Comparison of ENCODE assay signal across 26 cellular contexts in genomic region chr2:154556146-154556545, GRCh38.
DNase-seq lines count a peak whose midpoint lies in the region; ATAC-seq, FAIRE-seq and TF ChIP-seq lines count a peak whose summit lies in the region.
"Had no signal": no experiment of that assay in that cellular context is flagged by ENCODE, and none has a peak within 500 bp of the region (broad histone marks: within the 10 kb centered on the region; RNA-seq: fewer than 3 reads in every experiment).

No MANE protein-coding gene starts in this region.

- no TSS peak for BruUV-seq in GM12878 (replicated peaks; lab: Mats Ljungman, UMichigan)

- WGBS in GM12878 (ENCODE audit: insufficient coverage, insufficient replicate concordance, low lambda C conversion rate, missing lambda C conversion rate) = 39% methylated on average over 2 of the region's 2 CpGs
- 75 to 88% (median 86%) methylated on average over 2 of the region's 2 CpGs for WGBS in psoas muscle, 3 donors

- H3K4me2 ChIP-seq in GM12878 (ENCODE audit: control insufficient read depth, insufficient read depth) = no peak overlapping the region

- H3K9ac ChIP-seq in GM12878 (ENCODE audit: control insufficient read depth, insufficient read depth, low read length) = no peak overlapping the region

- no peak for TF ChIP-seq POLR2A in GM12878 (IDR thresholded peaks at IDR 0.05; ENCODE audit: low read depth, low read length)

- peak; percentile 87 for ATAC-seq in GM18511 (IDR thresholded peaks at IDR 0.05; ENCODE audit: unreplicated experiment)
- ATAC-seq in GM19463 (IDR thresholded peaks at IDR 0.05; ENCODE audit: unreplicated experiment) = peak; percentile 49
- peak; percentile 80 for ATAC-seq in HG03432 (IDR thresholded peaks at IDR 0.05; ENCODE audit: unreplicated experiment)
- ATAC-seq in GM12878 = peak; percentile 92
- ATAC-seq in HG02852 (IDR thresholded peaks at IDR 0.05; ENCODE audit: unreplicated experiment) = no peak
- ATAC-seq in psoas muscle = no peak
- ATAC-seq in activated naive CD8-positive, alpha-beta T cell treated with anti-CD3 and anti-CD28 coated beads, Interleukin-2, amount 50 U/mL, for 24 hours = no peak
- ATAC-seq: activated CD8-positive, alpha-beta T cell treated with anti-CD3 and anti-CD28 coated beads for 36 hours; CD8-positive, alpha-beta T cell; HCT116; naive thymus-derived CD4-positive, alpha-beta T cell; PC-3; Right ventricle myocardium inferior had no signal

- TF ChIP-seq RAD21 in GM12878 (IDR thresholded peaks at IDR 0.05; ENCODE audit: insufficient read depth, low read depth, low read length) = no peak

- H3K36me3 ChIP-seq in GM12878 (ENCODE audit: control insufficient read depth in 2 of 2, insufficient read depth in 2 of 2, low read length in 1 of 2) (no peaks in the 10 kb centered on the region), psoas muscle (ENCODE audit: insufficient read depth in 1 of 2, low read depth in 1 of 2) (no peaks in the 10 kb centered on the region)
- H3K36me3 ChIP-seq: thyroid gland had no signal

- CTCF ChIA-PET in GM12878 (lab: Yijun Ruan, JAX) = interaction anchor here (0.9 to 1.9 kb wide), 4 partner anchors 13 to 49 kb away, joined by 3 to 6 read pairs (median 4); no protein-coding TSS in a partner anchor

- RAD21 ChIA-PET in GM12878 (lab: Charles Lee; ENCODE audit: unreplicated experiment) = interaction anchor here (0.9 to 2.1 kb wide), 9 partner anchors 16 to 587 kb away, joined by 3 to 14 read pairs (median 4); no protein-coding TSS in a partner anchor

- no peaks in the 10 kb centered on the region for H3K79me2 ChIP-seq in GM12878 (ENCODE audit: control insufficient read depth, insufficient read depth, low read length)

- H3K9me3 Mint-ChIP-seq in activated naive CD8-positive, alpha-beta T cell treated with anti-CD3 and anti-CD28 coated beads, Interleukin-2, amount 50 U/mL, for 24 hours = no peaks in the 10 kb centered on the region
- H3K9me3 Mint-ChIP-seq: activated CD8-positive, alpha-beta T cell treated with anti-CD3 and anti-CD28 coated beads for 36 hours; activated naive CD4-positive, alpha-beta T cell treated with anti-CD3 and anti-CD28 coated beads, Interleukin-2, amount 50 U/mL, for 24 hours; activated T-helper 2 cell treated with anti-CD3 and anti-CD28 coated beads, Interferon-gamma antibody, Interleukin-2, Interleukin-4, amounts not matched to agents 10 μg/mL and 5 μg/mL and 100 μg/mL, durations not matched to agents 14 hours and 24 hours and 36 hours; CD8-positive, alpha-beta T cell; stimulated activated naive CD8-positive, alpha-beta T cell treated with anti-CD3 and anti-CD28 coated beads, Interleukin-15, Interleukin-2, amounts not matched to agents 100 ng/mL and 50 ng/mL, for 24 hours; T-helper 2 cell treated with Interferon-gamma antibody and Interleukin-4, amounts not matched to agents 5 μg/mL and 100 μg/mL, for 36 hours had no signal

- in situ Hi-C loops in GM12878 (cut with MboI) = no loop called here

- FAIRE-seq in GM12878 (lab: Jason Lieb, UNC) = no peak
- FAIRE-seq: small intestine had no signal

- TF ChIP-seq CTCF in GM12878 (IDR thresholded peaks at IDR 0.05 in 2 of 3, conservative IDR thresholded peaks at IDR 0.05 in 1 of 3; ENCODE audit: control insufficient read depth in 2 of 3, extremely low read depth in 1 of 3, insufficient read depth in 1 of 3, low read depth in 3 of 3, low read length in 3 of 3) (no peak), psoas muscle (IDR thresholded peaks at IDR 0.05) (no peak)

- no peaks in the 10 kb centered on the region for H3K4me1 ChIP-seq in GM12878 (ENCODE audit: control insufficient read depth, insufficient read depth, low read length)
- H3K4me1 ChIP-seq in psoas muscle = no peaks in the 10 kb centered on the region
- H3K4me1 ChIP-seq: thyroid gland had no signal

- no peak overlapping the region for H2AFZ ChIP-seq in GM12878 (ENCODE audit: control insufficient read depth, low read depth, low read length)

- H3K9me3 ChIP-seq in GM12878 (replicated peaks; ENCODE audit: control insufficient read depth, insufficient read depth, low read length) = no peaks in the 10 kb centered on the region
- no peaks in the 10 kb centered on the region for H3K9me3 ChIP-seq in psoas muscle
- H3K9me3 ChIP-seq: thyroid gland had no signal

- H3K4me3 ChIP-seq in GM12878 = no peak overlapping the region
- H3K4me3 ChIP-seq in psoas muscle = no peak overlapping the region
- H3K4me3 ChIP-seq: coronary artery, thyroid gland had no signal

- no peaks in the 10 kb centered on the region for H3K27me3 Mint-ChIP-seq in activated naive CD8-positive, alpha-beta T cell treated with anti-CD3 and anti-CD28 coated beads, Interleukin-2, amount 50 U/mL, for 24 hours
- H3K27me3 Mint-ChIP-seq: activated CD8-positive, alpha-beta T cell treated with anti-CD3 and anti-CD28 coated beads for 36 hours; activated naive CD4-positive, alpha-beta T cell treated with anti-CD3 and anti-CD28 coated beads, Interleukin-2, amount 50 U/mL, for 24 hours; B cell; naive thymus-derived CD4-positive, alpha-beta T cell; stimulated activated naive CD8-positive, alpha-beta T cell treated with anti-CD3 and anti-CD28 coated beads, Interleukin-15, Interleukin-2, amounts not matched to agents 100 ng/mL and 50 ng/mL, for 24 hours had no signal

- POLR2A ChIA-PET in GM12878 (lab: Charles Lee) = interaction anchor here (0.5 to 2.2 kb wide), 2 partner anchors 16 to 17 kb away, joined by 4 to 7 read pairs; no protein-coding TSS in a partner anchor

- intact Hi-C loops in GM12878 (cut with micrococcal nuclease; ENCODE audit: unreplicated experiment) = no loop called here
- intact Hi-C loops in psoas muscle (cut with DNase I) = no loop called here

- H3K27ac ChIP-seq in GM12878 (ENCODE audit: control insufficient read depth, insufficient read depth) (no peak overlapping the region), psoas muscle (no peak overlapping the region)
- H3K27ac ChIP-seq: coronary artery, thyroid gland had no signal

- no peaks in the 10 kb centered on the region for H3K36me3 Mint-ChIP-seq in activated naive CD8-positive, alpha-beta T cell treated with anti-CD3 and anti-CD28 coated beads, Interleukin-2, amount 50 U/mL, for 24 hours (ENCODE audit: low read depth)
- H3K36me3 Mint-ChIP-seq: activated naive CD4-positive, alpha-beta T cell treated with anti-CD3 and anti-CD28 coated beads, Interleukin-2, amount 50 U/mL, for 24 hours; CD8-positive, alpha-beta T cell; naive thymus-derived CD4-positive, alpha-beta T cell had no signal

- no peaks in the 10 kb centered on the region for H3K27me3 ChIP-seq in GM12878 (replicated peaks in 1 of 2; ENCODE audit: control insufficient read depth in 2 of 2, insufficient read depth in 2 of 2, low read length in 1 of 2)
- no peaks in the 10 kb centered on the region for H3K27me3 ChIP-seq in psoas muscle (ENCODE audit: insufficient read depth in 3 of 3, low read length in 2 of 3)
- H3K27me3 ChIP-seq: thyroid gland had no signal

- no peak for TF ChIP-seq EP300 in GM12878 (IDR thresholded peaks at IDR 0.05; ENCODE audit: borderline replicate concordance in 1 of 2, control insufficient read depth in 1 of 2, low read depth in 2 of 2, low read length in 2 of 2)

- SMC1A ChIA-PET in GM12878 (lab: Charles Lee; ENCODE audit: uncharacterized antibody, unreplicated experiment) = interaction anchor here (0.8 to 3.5 kb wide), 16 partner anchors 11 to 90 kb away, joined by 3 to 28 read pairs (median 4); no protein-coding TSS in a partner anchor

- no peak overlapping the region for H3K27ac Mint-ChIP-seq in activated naive CD8-positive, alpha-beta T cell treated with anti-CD3 and anti-CD28 coated beads, Interleukin-2, amount 50 U/mL, for 24 hours
- H3K27ac Mint-ChIP-seq: activated CD8-positive, alpha-beta T cell treated with anti-CD3 and anti-CD28 coated beads for 36 hours; activated naive CD4-positive, alpha-beta T cell treated with anti-CD3 and anti-CD28 coated beads, Interleukin-2, amount 50 U/mL, for 24 hours; activated T-helper 2 cell treated with anti-CD3 and anti-CD28 coated beads, Interferon-gamma antibody, Interleukin-2, Interleukin-4, amounts not matched to agents 10 μg/mL and 5 μg/mL and 100 μg/mL, durations not matched to agents 14 hours and 24 hours and 36 hours; B cell; CD8-positive, alpha-beta T cell; naive thymus-derived CD4-positive, alpha-beta T cell; stimulated activated naive CD8-positive, alpha-beta T cell treated with anti-CD3 and anti-CD28 coated beads, Interleukin-15, Interleukin-2, amounts not matched to agents 100 ng/mL and 50 ng/mL, for 24 hours; T-helper 2 cell treated with Interferon-gamma antibody and Interleukin-4, amounts not matched to agents 5 μg/mL and 100 μg/mL, for 36 hours had no signal

- H4K20me1 ChIP-seq in GM12878 (ENCODE audit: control insufficient read depth, insufficient read depth) = no peaks in the 10 kb centered on the region

- DNase-seq in GM12878 (ENCODE audit: low read depth, low spot score) = no peak
- no peak for DNase-seq in psoas muscle
- DNase-seq in activated naive CD8-positive, alpha-beta T cell treated with anti-CD3 and anti-CD28 coated beads, Interleukin-2, amount 50 U/mL, for 24 hours = no peak
- no peak for DNase-seq in NCI-H2227 treated with DMSO at 0.1 percent for 48 hours (lab: John Stamatoyannopoulos, UW)
- DNase-seq: activated CD8-positive, alpha-beta T cell treated with anti-CD3 and anti-CD28 coated beads for 36 hours; CD8-positive, alpha-beta T cell; effector memory CD4-positive, alpha-beta T cell; islet precursor cell; midbrain; naive thymus-derived CD4-positive, alpha-beta T cell; NCI-H2029; PC-3; small intestine; thyroid gland had no signal

- no peak overlapping the region for H3K4me3 Mint-ChIP-seq in activated naive CD8-positive, alpha-beta T cell treated with anti-CD3 and anti-CD28 coated beads, Interleukin-2, amount 50 U/mL, for 24 hours
- H3K4me3 Mint-ChIP-seq: activated CD8-positive, alpha-beta T cell treated with anti-CD3 and anti-CD28 coated beads for 36 hours; activated naive CD4-positive, alpha-beta T cell treated with anti-CD3 and anti-CD28 coated beads, Interleukin-2, amount 50 U/mL, for 24 hours; B cell; CD8-positive, alpha-beta T cell; naive thymus-derived CD4-positive, alpha-beta T cell; stimulated activated naive CD8-positive, alpha-beta T cell treated with anti-CD3 and anti-CD28 coated beads, Interleukin-15, Interleukin-2, amounts not matched to agents 100 ng/mL and 50 ng/mL, for 24 hours; T-helper 2 cell treated with Interferon-gamma antibody and Interleukin-4, amounts not matched to agents 5 μg/mL and 100 μg/mL, for 36 hours had no signal

- no peaks in the 10 kb centered on the region for H3K4me1 Mint-ChIP-seq in activated naive CD8-positive, alpha-beta T cell treated with anti-CD3 and anti-CD28 coated beads, Interleukin-2, amount 50 U/mL, for 24 hours
- H3K4me1 Mint-ChIP-seq: activated naive CD4-positive, alpha-beta T cell treated with anti-CD3 and anti-CD28 coated beads, Interleukin-2, amount 50 U/mL, for 24 hours; B cell; naive thymus-derived CD4-positive, alpha-beta T cell had no signal

TF ChIP-seq in GM12878, 131 proteins besides CTCF, POLR2A, EP300 and RAD21 (continues in another document):
- no peak for TF ChIP-seq SMAD5 (IDR thresholded peaks at IDR 0.05; ENCODE audit: low read depth)
- 0 out of 2 replicates have a peak, but pooled peaks have one; percentile 22 for TF ChIP-seq ZNF384 (IDR thresholded peaks at IDR 0.05; ENCODE audit: borderline replicate concordance, low read depth, low read length)
- TF ChIP-seq IKZF2 (IDR thresholded peaks at IDR 0.05) = peak; percentile 70 to 74
- peak; percentile 61 for TF ChIP-seq IKZF1 (conservative IDR thresholded peaks at IDR 0.05)

Comparison
In these comparisons a context has a peak if more than half of its experiments do, and no peak if none do; other contexts are left out.
1. ATAC-seq: peak in GM18511 (single experiment), GM19463 (single experiment), HG03432 (single experiment) and GM12878 (single experiment); none in HG02852 (single experiment), psoas muscle (0 of 4) and activated naive CD8-positive, alpha-beta T cell treated with anti-CD3 and anti-CD28 coated beads, Interleukin-2, amount 50 U/mL, for 24 hours (single experiment).